In the genomic region with DNA sequence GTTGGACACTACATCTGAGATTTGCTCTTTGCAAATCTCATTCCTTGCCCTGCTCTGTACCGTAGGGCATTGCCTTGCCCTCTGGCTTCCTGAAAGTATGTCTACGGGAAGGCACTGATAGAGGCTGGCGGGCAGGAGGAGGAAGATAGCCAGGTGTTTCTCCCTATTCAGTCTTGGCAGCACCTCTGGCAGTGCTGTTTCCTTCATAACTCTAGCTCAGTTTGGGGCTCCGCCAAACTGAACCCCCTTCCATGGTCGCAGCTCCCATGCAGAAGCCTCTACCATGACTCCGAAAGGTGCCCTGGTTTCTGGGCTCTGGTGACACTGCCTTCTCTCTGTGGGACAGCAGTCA, we compare ENCODE assay signal across 19 cellular contexts.
A peak's percentile ranks its signal among the peaks of the same experiment; 100 is the strongest.
DNase-seq lines count a peak whose midpoint lies in the region; ATAC-seq lines count a peak whose summit lies in the region.
"Had no signal": no experiment of that assay in that cellular context is flagged by ENCODE, and none has a peak within 500 bp of the region (broad histone marks: within the 10 kb centered on the region; RNA-seq: fewer than 3 reads in every experiment).

No MANE protein-coding gene starts in this region.

- H3K4ac ChIP-seq in neuronal stem cell (ENCODE audit: low read length) = no peak overlapping the region

- no peak overlapping the region for H4K91ac ChIP-seq in neuronal stem cell (ENCODE audit: low read depth, low read length, poor library complexity)

- H4K8ac ChIP-seq in neuronal stem cell (ENCODE audit: low read depth, low read length) = no peak overlapping the region

- no peak overlapping the region for H3K14ac ChIP-seq in neuronal stem cell (ENCODE audit: low read length)

- H2BK120ac ChIP-seq in neuronal stem cell (ENCODE audit: low read depth, low read length) = no peak overlapping the region

- no peak overlapping the region for H2AFZ ChIP-seq in neuronal stem cell (ENCODE audit: low read length)

- H3K23ac ChIP-seq in neuronal stem cell (ENCODE audit: low read depth, low read length, poor library complexity) = no peak overlapping the region

- peak overlapping the region; percentile 83 for H3K18ac ChIP-seq in neuronal stem cell (ENCODE audit: low read length)

- no peaks in the 10 kb centered on the region for H3K79me1 ChIP-seq in neuronal stem cell (ENCODE audit: low read depth, low read length)

- H3K27me3 ChIP-seq in neuronal stem cell (ENCODE audit: control insufficient read depth in 3 of 3, insufficient read depth in 3 of 3, low read depth in 1 of 3, low read length in 3 of 3) = no peaks in the 10 kb centered on the region

- no peak overlapping the region for H3K4me2 ChIP-seq in neuronal stem cell (ENCODE audit: insufficient read depth, low read length, poor library complexity, severe bottlenecking)

- peak overlapping the region; percentile 7 for H2BK5ac ChIP-seq in neuronal stem cell (ENCODE audit: low read length)

- no peak overlapping the region for H3K4me3 ChIP-seq in neuronal stem cell (ENCODE audit: low read length in 2 of 2)
- H3K4me3 ChIP-seq: K562, MG63, SJSA1 had no signal

- peak overlapping the region; percentile 96 for H2BK15ac ChIP-seq in neuronal stem cell (ENCODE audit: low read length)

- WGBS in neuronal stem cell (ENCODE audit: extremely low coverage in 2 of 2, insufficient read length in 2 of 2, insufficient replicate concordance in 1 of 2), 2 donors = no CpG with 5 or more reads among the region's 6 CpGs

- peak; percentile 33 for DNase-seq in activated effector memory CD4-positive, alpha-beta T cell treated with anti-CD3 and anti-CD28 coated beads, Interleukin-2, amount 50 U/mL, for 16 hours
- DNase-seq in activated effector memory CD4-positive, alpha-beta T cell treated with Interleukin-2 at 50 U/mL for 16 hours = no peak
- DNase-seq in ecto neural progenitor cell (ENCODE audit: low spot score) = peak; percentile 29
- DNase-seq in neuronal stem cell (ENCODE audit: low spot score) = no peak
- DNase-seq in DMS53 treated with DMSO at 0.1 percent for 48 hours (lab: John Stamatoyannopoulos, UW; ENCODE audit: unreplicated experiment) = no peak
- DNase-seq in stimulated activated CD4-positive, alpha-beta T cell treated with anti-CD3 and anti-CD28 coated beads, Interleukin-4, amount 100 ng/mL, for 24 hours = no peak
- DNase-seq: AML-193, DMS53, MG63, NCI-H1417, NCI-H1694 treated with DMSO at 0.1 percent for 48 hours, NCI-H446, NCI-H526, OCI-M1 had no signal

- peak overlapping the region; percentile 98 for H2AK5ac ChIP-seq in neuronal stem cell (ENCODE audit: low read depth, low read length)

- no peaks in the 10 kb centered on the region for H3K9me3 ChIP-seq in neuronal stem cell (replicated peaks in 1 of 2; ENCODE audit: control insufficient read depth in 2 of 2, insufficient read depth in 1 of 2, low read depth in 1 of 2, low read length in 2 of 2)
- H3K9me3 ChIP-seq: MG63, SJSA1 had no signal

- peak overlapping the region; percentile 33 for H2BK12ac ChIP-seq in neuronal stem cell (ENCODE audit: low read length)

- H3K36me3 ChIP-seq in neuronal stem cell (replicated peaks in 1 of 2; ENCODE audit: control insufficient read depth in 2 of 2, insufficient read depth in 2 of 2, low read length in 2 of 2) = no peaks in the 10 kb centered on the region
- H3K36me3 ChIP-seq: MG63, SJSA1 had no signal

- H3K4me1 ChIP-seq in neuronal stem cell (ENCODE audit: control insufficient read depth in 2 of 2, insufficient read depth in 1 of 2, low read depth in 1 of 2, low read length in 2 of 2) = peaks cover 35 to 61% of the 10 kb centered on the region in 2 donors
- H3K4me1 ChIP-seq: SJSA1 had no signal

- H3K27ac ChIP-seq in neuronal stem cell (replicated peaks; ENCODE audit: low read length) = no peak overlapping the region
- H3K27ac ChIP-seq: HL-60, SJSA1 had no signal

- no peak for ATAC-seq in GM19351 (IDR thresholded peaks at IDR 0.05; ENCODE audit: unreplicated experiment)
- ATAC-seq: HepG2, K562 had no signal

- H3K9ac ChIP-seq in neuronal stem cell (ENCODE audit: low read depth, low read length, poor library complexity) = no peak overlapping the region

Comparison
In these comparisons a context has a peak if more than half of its experiments do, and no peak if none do; other contexts are left out.
1. DNase-seq: peak in activated effector memory CD4-positive, alpha-beta T cell treated with anti-CD3 and anti-CD28 coated beads, Interleukin-2, amount 50 U/mL, for 16 hours (single experiment) and ecto neural progenitor cell (single experiment); none in activated effector memory CD4-positive, alpha-beta T cell treated with Interleukin-2 at 50 U/mL for 16 hours (single experiment), neuronal stem cell (single experiment), DMS53 treated with DMSO at 0.1 percent for 48 hours (single experiment) and stimulated activated CD4-positive, alpha-beta T cell treated with anti-CD3 and anti-CD28 coated beads, Interleukin-4, amount 100 ng/mL, for 24 hours (single experiment).